ENCODE assay signal across 11 cellular contexts in genomic region chr1:1567152-1567830, GRCh38. TPM values are rescaled to one million over a fixed set of nuclear protein-coding genes. Genes with fewer than 3 reads are reported as not detected.
DNase-seq lines count a peak whose midpoint lies in the region; ATAC-seq, FAIRE-seq and TF ChIP-seq lines count a peak whose summit lies in the region.
"Had no signal": no experiment of that assay in that cellular context is flagged by ENCODE, and none has a peak within 500 bp of the region (broad histone marks: within the 10 kb centered on the region; RNA-seq: fewer than 3 reads in every experiment).

No MANE protein-coding gene starts in this region.

- CTCF ChIA-PET in activated CD4-positive, alpha-beta T cell treated with anti-CD3 and anti-CD28 coated beads for 36 hours (lab: Charles Lee), result no interaction called here
- CTCF ChIA-PET in HepG2 (lab: Yijun Ruan, JAX; ENCODE audit: low intra/inter-chr PET ratio, low total read pairs), result no interaction called here

- no peak overlapping the region for H3K4me3 ChIP-seq in endodermal cell (ENCODE audit: low read length)
- H3K4me3 ChIP-seq in skeletal muscle satellite cell (ENCODE audit: low read length), result peak overlapping the region; percentile 18
- no peak overlapping the region for H3K4me3 ChIP-seq in HepG2 (replicated peaks in 1 of 3; ENCODE audit: insufficient read depth in 1 of 3, low read depth in 2 of 3, low read length in 3 of 3)
- H3K4me3 ChIP-seq: hepatocyte, lung had no signal

- H4K20me1 ChIP-seq in HepG2 (ENCODE audit: insufficient read depth, low read length), result peaks cover 29% of the 10 kb centered on the region

- H3K4me2 ChIP-seq in skeletal muscle satellite cell (ENCODE audit: low read length) (peak overlapping the region; percentile 67), HepG2 (ENCODE audit: low read depth, low read length) (no peak overlapping the region)
- H3K4me2 ChIP-seq: hepatocyte had no signal

- no peak overlapping the region for H3K27ac ChIP-seq in endodermal cell (ENCODE audit: low read depth, low read length)
- H3K27ac ChIP-seq in HepG2 (ENCODE audit: extremely low read length, insufficient read depth, low read length), result no peak overlapping the region
- H3K27ac ChIP-seq: 22Rv1, hepatocyte had no signal

- H3K79me2 ChIP-seq in HepG2 (ENCODE audit: insufficient read depth, low read length), result peaks cover 70% of the 10 kb centered on the region

- no peak for TF ChIP-seq EP300 in HepG2 (IDR thresholded peaks at IDR 0.05; ENCODE audit: low read depth in 2 of 2, low read length in 2 of 2)
- no peak for TF ChIP-seq EP300 in HepG2 (CRISPR knock-in tag; IDR thresholded peaks at IDR 0.05; ENCODE audit: borderline replicate concordance)

- 92 to 97% methylated on average over 23 to 26 of the region's 26 CpGs for WGBS in endodermal cell (ENCODE audit: insufficient coverage in 1 of 2, insufficient read length in 1 of 2), 2 experiments
- WGBS in HepG2 (ENCODE audit: low lambda C conversion rate), result 90% methylated on average over 26 of the region's 26 CpGs

- TF ChIP-seq RAD21 in HepG2 (CRISPR knock-in tag; IDR thresholded peaks at IDR 0.05), result no peak

- no peak for ATAC-seq in activated CD4-positive, alpha-beta T cell treated with anti-CD3 and anti-CD28 coated beads for 36 hours
- no peak for ATAC-seq in GM18520 (IDR thresholded peaks at IDR 0.05; ENCODE audit: unreplicated experiment)
- ATAC-seq in HepG2, result no peak

- H3K27me3 ChIP-seq in endodermal cell (ENCODE audit: control insufficient read depth, insufficient read depth, low read length, poor library complexity, severe bottlenecking) (no peaks in the 10 kb centered on the region), skeletal muscle satellite cell (ENCODE audit: control insufficient read depth, insufficient read depth, low read length) (no peaks in the 10 kb centered on the region), HepG2 (ENCODE audit: control insufficient read depth in 1 of 2, insufficient read depth in 2 of 2, low read length in 2 of 2) (no peaks in the 10 kb centered on the region)
- H3K27me3 ChIP-seq: hepatocyte had no signal

- H3K9me3 ChIP-seq in endodermal cell (ENCODE audit: control insufficient read depth, low read length) (peaks cover 6% of the 10 kb centered on the region), skeletal muscle satellite cell (replicated peaks; ENCODE audit: low read length) (no peaks in the 10 kb centered on the region), HepG2 (ENCODE audit: low read length) (no peaks in the 10 kb centered on the region)

- no peak for DNase-seq in activated CD4-positive, alpha-beta T cell treated with anti-CD3 and anti-CD28 coated beads for 36 hours
- DNase-seq in activated CD4-positive, alpha-beta T cell treated with anti-CD3 and anti-CD28 coated beads for 48 hours, result no peak
- no peak for DNase-seq in endodermal cell
- DNase-seq in HepG2 (ENCODE audit: low spot score), result no peak
- DNase-seq: activated CD4-positive, alpha-beta T cell treated with anti-CD3 and anti-CD28 coated beads, Interleukin-2, amount 50 U/mL, for 48 hours had no signal

- H3K36me3 ChIP-seq in endodermal cell (ENCODE audit: control insufficient read depth, insufficient read depth, low read length), result peaks cover 70% of the 10 kb centered on the region
- H3K36me3 ChIP-seq in skeletal muscle satellite cell (ENCODE audit: insufficient read depth, low read length), result peaks cover 43% of the 10 kb centered on the region
- peaks cover 19 to 51% of the 10 kb centered on the region in 2 experiments for H3K36me3 ChIP-seq in HepG2 (replicated peaks in 1 of 2; ENCODE audit: control insufficient read depth in 1 of 2, insufficient read depth in 2 of 2, low read length in 2 of 2)

- H3K4me3 Mint-ChIP-seq in activated CD4-positive, alpha-beta T cell treated with anti-CD3 and anti-CD28 coated beads for 36 hours, result no peak overlapping the region
- H3K4me3 Mint-ChIP-seq in endodermal cell, result no peak overlapping the region
- H3K4me3 Mint-ChIP-seq: T-helper 1 cell treated with Interleukin-12 subunit alpha and Interleukin-12 subunit beta and Interleukin-4 antibody, amounts not matched to agents 30 μg/mL and 1 μg/mL, for 36 hours had no signal

- POLR2A ChIA-PET in activated CD4-positive, alpha-beta T cell treated with anti-CD3 and anti-CD28 coated beads for 36 hours (lab: Charles Lee), result interaction anchor here (0.6 kb wide), 1 partner anchor 175 kb away, joined by 3 read pairs; no protein-coding TSS in a partner anchor
- POLR2A ChIA-PET in HepG2 (lab: Yijun Ruan, JAX), result no interaction called here

- no peak overlapping the region for H2AFZ ChIP-seq in HepG2 (ENCODE audit: low read length)
- H2AFZ ChIP-seq: hepatocyte had no signal

- no peak for FAIRE-seq in HepG2 (lab: Jason Lieb, UNC)

- peak overlapping the region; percentile 34 for H3K27ac Mint-ChIP-seq in activated CD4-positive, alpha-beta T cell treated with anti-CD3 and anti-CD28 coated beads for 36 hours
- peak overlapping the region; percentile 75 for H3K27ac Mint-ChIP-seq in endodermal cell
- H3K27ac Mint-ChIP-seq: T-helper 1 cell treated with Interleukin-12 subunit alpha and Interleukin-12 subunit beta and Interleukin-4 antibody, amounts not matched to agents 30 μg/mL and 1 μg/mL, for 36 hours had no signal

- no peak for TF ChIP-seq POLR2A in HepG2 (IDR thresholded peaks at IDR 0.05; ENCODE audit: insufficient read depth in 1 of 2, low read depth in 2 of 2, low read length in 2 of 2)

- H3K4me1 ChIP-seq in endodermal cell (ENCODE audit: control insufficient read depth, insufficient read depth, low read length) (no peaks in the 10 kb centered on the region), skeletal muscle satellite cell (ENCODE audit: control insufficient read depth, insufficient read depth, low read length) (peaks cover 15% of the 10 kb centered on the region), HepG2 (ENCODE audit: insufficient read depth, low read length) (peaks cover 10% of the 10 kb centered on the region; the same call in 1 of the 2 replicates)

- in situ Hi-C loops in HepG2 (cut with HindIII; ENCODE audit: extremely low pct_ligation_motif_present, low pct_unique_long_range_greater_than_20kb), result no loop called here

- peaks cover 61% of the 10 kb centered on the region for H3K36me3 Mint-ChIP-seq in activated CD4-positive, alpha-beta T cell treated with anti-CD3 and anti-CD28 coated beads for 36 hours (ENCODE audit: low read depth)
- H3K36me3 Mint-ChIP-seq in endodermal cell (ENCODE audit: low read depth), result peaks cover 64% of the 10 kb centered on the region

- H3K9ac ChIP-seq in endodermal cell (ENCODE audit: extremely low read depth, low read length, poor library complexity, severe bottlenecking) (no peak overlapping the region), skeletal muscle satellite cell (ENCODE audit: low read depth, low read length) (peak overlapping the region; percentile 37), HepG2 (ENCODE audit: insufficient read depth, low read depth, low read length) (no peak overlapping the region)

- H3K9me3 Mint-ChIP-seq in activated CD4-positive, alpha-beta T cell treated with anti-CD3 and anti-CD28 coated beads for 36 hours (ENCODE audit: low read depth), result no peaks in the 10 kb centered on the region
- peaks cover 1% of the 10 kb centered on the region for H3K9me3 Mint-ChIP-seq in endodermal cell
- H3K9me3 Mint-ChIP-seq: T-helper 1 cell treated with Interleukin-12 subunit alpha and Interleukin-12 subunit beta and Interleukin-4 antibody, amounts not matched to agents 30 μg/mL and 1 μg/mL, for 36 hours had no signal

- peaks cover 38% of the 10 kb centered on the region for H3K4me1 Mint-ChIP-seq in activated CD4-positive, alpha-beta T cell treated with anti-CD3 and anti-CD28 coated beads for 36 hours
- no peaks in the 10 kb centered on the region for H3K4me1 Mint-ChIP-seq in endodermal cell

- no TSS peak for BruUV-seq in HepG2 (replicated peaks; lab: Mats Ljungman, UMichigan)

- intact Hi-C loops in activated CD4-positive, alpha-beta T cell treated with anti-CD3 and anti-CD28 coated beads for 36 hours (cut with DNase I, micrococcal nuclease), result no loop called here
- intact Hi-C loops in HepG2 (cut with micrococcal nuclease; ENCODE audit: unreplicated experiment), result no loop called here

- no peaks in the 10 kb centered on the region for H3K27me3 Mint-ChIP-seq in activated CD4-positive, alpha-beta T cell treated with anti-CD3 and anti-CD28 coated beads for 36 hours
- no peaks in the 10 kb centered on the region for H3K27me3 Mint-ChIP-seq in endodermal cell (ENCODE audit: insufficient read depth)

- TF ChIP-seq CTCF in endodermal cell (conservative IDR thresholded peaks at IDR 0.05) (no peak), HepG2 (CRISPR knock-in tag; IDR thresholded peaks at IDR 0.05) (no peak)

RNA-seq across cellular contexts. Expression of gene SSU72, which starts 7.4 kb away (rescaled TPM):
- total RNA-seq in activated CD4-positive, alpha-beta T cell treated with anti-CD3 and anti-CD28 coated beads for 36 hours, result 100 to 1,000 TPM; 105 to 123 TPM
- total RNA-seq in endodermal cell (100 to 1,000 TPM; 133 to 138 TPM), HepG2 (2016; rRNA removed; fragmentation: Illumina TruSeq; extraction: Trizol) (63.5 and 67.1 TPM in 2 replicates)
- polyA plus RNA-seq in endodermal cell (2013, experiment 1 of 2), result 130 TPM
- polyA plus RNA-seq in endodermal cell (2013, experiment 2 of 2), result 116 TPM
- total RNA-seq in skeletal muscle satellite cell (2012; rRNA removed), result 47.7 and 54.0 TPM in 2 replicates
- 174 and 181 TPM in 2 replicates for total RNA-seq in HepG2 (2016; cell fraction: cytosol; rRNA removed; fragmentation: Illumina TruSeq; extraction: Trizol; ENCODE audit: low read depth)
- 55.4 and 71.0 TPM in 2 replicates for total RNA-seq in HepG2 (2016; cell fraction: insoluble cytoplasmic fraction; rRNA removed; fragmentation: Illumina TruSeq; extraction: Trizol)
- total RNA-seq in HepG2 (2016; cell fraction: membrane; rRNA removed; fragmentation: Illumina TruSeq; extraction: Trizol), result 205 and 206 TPM in 2 replicates
- total RNA-seq in HepG2 (2016; cell fraction: nucleus; rRNA removed; fragmentation: Illumina TruSeq; extraction: Trizol), result 33.8 and 37.5 TPM in 2 replicates
- polyA plus RNA-seq in HepG2 (2011; rRNA removed), result 41.7 and 42.8 TPM in 2 replicates
- 46.2 and 47.3 TPM in 2 replicates for polyA plus RNA-seq in HepG2 (2011; cell fraction: cytosol; rRNA removed)
- 54.5 and 58.4 TPM in 2 replicates for polyA plus RNA-seq in HepG2 (2011; cell fraction: nucleus; rRNA removed)
- 78.4 and 81.7 TPM in 2 replicates for polyA plus RNA-seq in HepG2 (2012)
- 402 and 408 TPM in 2 replicates for polyA plus RNA-seq in HepG2 (2016; cell fraction: cytosol; fragmentation: Illumina TruSeq; extraction: Trizol; ENCODE audit: low read depth)
- polyA plus RNA-seq in HepG2 (2016; cell fraction: insoluble cytoplasmic fraction; fragmentation: Illumina TruSeq; extraction: Trizol; ENCODE audit: low read depth), result 95.7 and 105 TPM in 2 replicates
- 348 and 359 TPM in 2 replicates for polyA plus RNA-seq in HepG2 (2016; cell fraction: membrane; fragmentation: Illumina TruSeq; extraction: Trizol; ENCODE audit: low read depth)
- polyA plus RNA-seq in HepG2 (2016; cell fraction: nucleus; fragmentation: Illumina TruSeq; extraction: Trizol; ENCODE audit: insufficient read depth, low read depth), result 88.7 and 92.0 TPM in 2 replicates
- 60.1 and 74.5 TPM in 2 replicates for polyA minus RNA-seq in HepG2 (2011; rRNA and poly(A)+ RNA removed; ENCODE audit: low replicate concordance)
- 44.8 and 47.0 TPM in 2 replicates for polyA minus RNA-seq in HepG2 (2011; cell fraction: cytosol; rRNA and poly(A)+ RNA removed)
- 35.7 and 37.5 TPM in 2 replicates for polyA minus RNA-seq in HepG2 (2011; cell fraction: nucleus; rRNA and poly(A)+ RNA removed)

RNA-seq across cellular contexts. Expression of gene TMEM240, which starts 26.9 kb away (rescaled TPM):
- total RNA-seq in activated CD4-positive, alpha-beta T cell treated with anti-CD3 and anti-CD28 coated beads for 36 hours, result under 1 TPM; 0.42 to 0.46 TPM
- total RNA-seq in endodermal cell (1 to 10 TPM; 6.4 to 6.9 TPM), HepG2 (2016; rRNA removed; fragmentation: Illumina TruSeq; extraction: Trizol) (not detected in 2 replicates)
- polyA plus RNA-seq in endodermal cell (2013, experiment 1 of 2), result 11.5 TPM
- polyA plus RNA-seq in endodermal cell (2013, experiment 2 of 2), result 8.9 TPM
- total RNA-seq in skeletal muscle satellite cell (2012; rRNA removed), result 0.51 and 2.8 TPM in 2 replicates
- total RNA-seq in HepG2 (2016; cell fraction: cytosol; rRNA removed; fragmentation: Illumina TruSeq; extraction: Trizol; ENCODE audit: low read depth), result not detected in 2 replicates
- total RNA-seq in HepG2 (2016; cell fraction: insoluble cytoplasmic fraction; rRNA removed; fragmentation: Illumina TruSeq; extraction: Trizol), result not detected in 2 replicates
- not detected in 2 replicates for total RNA-seq in HepG2 (2016; cell fraction: membrane; rRNA removed; fragmentation: Illumina TruSeq; extraction: Trizol)
- total RNA-seq in HepG2 (2016; cell fraction: nucleus; rRNA removed; fragmentation: Illumina TruSeq; extraction: Trizol), result not detected in 2 replicates
- polyA plus RNA-seq in HepG2 (2011; rRNA removed), result 0.17 and 0.21 TPM in 2 replicates
- polyA plus RNA-seq in HepG2 (2011; cell fraction: cytosol; rRNA removed), result 0.17 TPM in 1 of 2 replicates, not detected in the other
- polyA plus RNA-seq in HepG2 (2011; cell fraction: nucleus; rRNA removed), result 3.9 and 4.5 TPM in 2 replicates
- polyA plus RNA-seq in HepG2 (2012), result 0.58 and 1.1 TPM in 2 replicates
- polyA plus RNA-seq in HepG2 (2016; cell fraction: cytosol; fragmentation: Illumina TruSeq; extraction: Trizol; ENCODE audit: low read depth), result not detected in 2 replicates
- polyA plus RNA-seq in HepG2 (2016; cell fraction: insoluble cytoplasmic fraction; fragmentation: Illumina TruSeq; extraction: Trizol; ENCODE audit: low read depth), result 0.34 TPM in 1 of 2 replicates, not detected in the other
- polyA plus RNA-seq in HepG2 (2016; cell fraction: membrane; fragmentation: Illumina TruSeq; extraction: Trizol; ENCODE audit: low read depth), result not detected in 2 replicates
- 0.90 TPM in 1 of 2 replicates, not detected in the other for polyA plus RNA-seq in HepG2 (2016; cell fraction: nucleus; fragmentation: Illumina TruSeq; extraction: Trizol; ENCODE audit: insufficient read depth, low read depth)
- polyA minus RNA-seq in HepG2 (2011; rRNA and poly(A)+ RNA removed; ENCODE audit: low replicate concordance), result not detected in 2 replicates
- polyA minus RNA-seq in HepG2 (2011; cell fraction: cytosol; rRNA and poly(A)+ RNA removed), result not detected in 2 replicates
- polyA minus RNA-seq in HepG2 (2011; cell fraction: nucleus; rRNA and poly(A)+ RNA removed), result not detected in 2 replicates

RNA-seq across cellular contexts. Expression of gene FNDC10, which starts 32.6 kb away (rescaled TPM):
- 1 to 10 TPM; 1.7 to 1.9 TPM for total RNA-seq in activated CD4-positive, alpha-beta T cell treated with anti-CD3 and anti-CD28 coated beads for 36 hours
- total RNA-seq in endodermal cell, result 10 to 100 TPM; 10.4 to 10.8 TPM
- 6.0 TPM for polyA plus RNA-seq in endodermal cell (2013, experiment 1 of 2)
- 5.7 TPM for polyA plus RNA-seq in endodermal cell (2013, experiment 2 of 2)
- 2.3 and 5.0 TPM in 2 replicates for total RNA-seq in skeletal muscle satellite cell (2012; rRNA removed)
- 2.0 and 2.5 TPM in 2 replicates for total RNA-seq in HepG2 (2016; rRNA removed; fragmentation: Illumina TruSeq; extraction: Trizol)
- total RNA-seq in HepG2 (2016; cell fraction: cytosol; rRNA removed; fragmentation: Illumina TruSeq; extraction: Trizol; ENCODE audit: low read depth), result 6.6 and 6.8 TPM in 2 replicates
- 2.4 and 2.8 TPM in 2 replicates for total RNA-seq in HepG2 (2016; cell fraction: insoluble cytoplasmic fraction; rRNA removed; fragmentation: Illumina TruSeq; extraction: Trizol)
- total RNA-seq in HepG2 (2016; cell fraction: membrane; rRNA removed; fragmentation: Illumina TruSeq; extraction: Trizol), result 10.4 and 11.3 TPM in 2 replicates
- 1.1 and 1.3 TPM in 2 replicates for total RNA-seq in HepG2 (2016; cell fraction: nucleus; rRNA removed; fragmentation: Illumina TruSeq; extraction: Trizol)
- 2.2 and 3.1 TPM in 2 replicates for polyA plus RNA-seq in HepG2 (2011; rRNA removed)
- 2.6 and 5.4 TPM in 2 replicates for polyA plus RNA-seq in HepG2 (2011; cell fraction: cytosol; rRNA removed)
- polyA plus RNA-seq in HepG2 (2011; cell fraction: nucleus; rRNA removed), result 3.9 and 4.3 TPM in 2 replicates
- 4.0 and 4.3 TPM in 2 replicates for polyA plus RNA-seq in HepG2 (2012)
- 20.0 and 21.4 TPM in 2 replicates for polyA plus RNA-seq in HepG2 (2016; cell fraction: cytosol; fragmentation: Illumina TruSeq; extraction: Trizol; ENCODE audit: low read depth)
- 5.1 and 6.0 TPM in 2 replicates for polyA plus RNA-seq in HepG2 (2016; cell fraction: insoluble cytoplasmic fraction; fragmentation: Illumina TruSeq; extraction: Trizol; ENCODE audit: low read depth)
- 21.7 and 28.5 TPM in 2 replicates for polyA plus RNA-seq in HepG2 (2016; cell fraction: membrane; fragmentation: Illumina TruSeq; extraction: Trizol; ENCODE audit: low read depth)
- 4.3 and 4.8 TPM in 2 replicates for polyA plus RNA-seq in HepG2 (2016; cell fraction: nucleus; fragmentation: Illumina TruSeq; extraction: Trizol; ENCODE audit: insufficient read depth, low read depth)
- polyA minus RNA-seq in HepG2 (2011; rRNA and poly(A)+ RNA removed; ENCODE audit: low replicate concordance), result 4.9 TPM in 1 of 2 replicates, not detected in the other
- polyA minus RNA-seq in HepG2 (2011; cell fraction: cytosol; rRNA and poly(A)+ RNA removed), result 4.0 and 4.4 TPM in 2 replicates
- 0.64 and 1.1 TPM in 2 replicates for polyA minus RNA-seq in HepG2 (2011; cell fraction: nucleus; rRNA and poly(A)+ RNA removed)

RNA-seq across cellular contexts. Expression of gene MIB2, which starts 48.0 kb away (rescaled TPM):
- total RNA-seq in activated CD4-positive, alpha-beta T cell treated with anti-CD3 and anti-CD28 coated beads for 36 hours, result 10 to 100 TPM; 37.1 TPM
- total RNA-seq in endodermal cell, result 10 to 100 TPM; 77.4 to 97.9 TPM
- 46.2 TPM for polyA plus RNA-seq in endodermal cell (2013, experiment 1 of 2)
- polyA plus RNA-seq in endodermal cell (2013, experiment 2 of 2), result 42.1 TPM
- 26.9 and 29.4 TPM in 2 replicates for total RNA-seq in skeletal muscle satellite cell (2012; rRNA removed)
- total RNA-seq in HepG2 (2016; rRNA removed; fragmentation: Illumina TruSeq; extraction: Trizol), result 10.3 and 30.4 TPM in 2 replicates
- 16.4 and 16.7 TPM in 2 replicates for total RNA-seq in HepG2 (2016; cell fraction: cytosol; rRNA removed; fragmentation: Illumina TruSeq; extraction: Trizol; ENCODE audit: low read depth)
- 9.2 and 32.3 TPM in 2 replicates for total RNA-seq in HepG2 (2016; cell fraction: insoluble cytoplasmic fraction; rRNA removed; fragmentation: Illumina TruSeq; extraction: Trizol)
- total RNA-seq in HepG2 (2016; cell fraction: membrane; rRNA removed; fragmentation: Illumina TruSeq; extraction: Trizol), result 20.6 and 22.6 TPM in 2 replicates
- total RNA-seq in HepG2 (2016; cell fraction: nucleus; rRNA removed; fragmentation: Illumina TruSeq; extraction: Trizol), result 24.1 and 25.9 TPM in 2 replicates
- 19.9 and 31.3 TPM in 2 replicates for polyA plus RNA-seq in HepG2 (2011; rRNA removed)
- 12.2 and 30.4 TPM in 2 replicates for polyA plus RNA-seq in HepG2 (2011; cell fraction: cytosol; rRNA removed)
- 421 and 707 TPM in 2 replicates for polyA plus RNA-seq in HepG2 (2011; cell fraction: nucleus; rRNA removed)
- 16.8 and 35.3 TPM in 2 replicates for polyA plus RNA-seq in HepG2 (2012)
- 15.5 and 15.9 TPM in 2 replicates for polyA plus RNA-seq in HepG2 (2016; cell fraction: cytosol; fragmentation: Illumina TruSeq; extraction: Trizol; ENCODE audit: low read depth)
- 9.4 and 11.7 TPM in 2 replicates for polyA plus RNA-seq in HepG2 (2016; cell fraction: insoluble cytoplasmic fraction; fragmentation: Illumina TruSeq; extraction: Trizol; ENCODE audit: low read depth)
- 14.1 and 15.4 TPM in 2 replicates for polyA plus RNA-seq in HepG2 (2016; cell fraction: membrane; fragmentation: Illumina TruSeq; extraction: Trizol; ENCODE audit: low read depth)
- polyA plus RNA-seq in HepG2 (2016; cell fraction: nucleus; fragmentation: Illumina TruSeq; extraction: Trizol; ENCODE audit: insufficient read depth, low read depth), result 59.2 and 75.4 TPM in 2 replicates
- 24.6 and 100 TPM in 2 replicates for polyA minus RNA-seq in HepG2 (2011; rRNA and poly(A)+ RNA removed; ENCODE audit: low replicate concordance)
- 27.4 and 28.8 TPM in 2 replicates for polyA minus RNA-seq in HepG2 (2011; cell fraction: cytosol; rRNA and poly(A)+ RNA removed)
- 51.5 and 62.8 TPM in 2 replicates for polyA minus RNA-seq in HepG2 (2011; cell fraction: nucleus; rRNA and poly(A)+ RNA removed)

RNA-seq across cellular contexts. Expression of gene ATAD3A, which starts 55.3 kb away (rescaled TPM):
- 10 to 100 TPM; 39.9 to 42.9 TPM for total RNA-seq in activated CD4-positive, alpha-beta T cell treated with anti-CD3 and anti-CD28 coated beads for 36 hours
- total RNA-seq in endodermal cell, result 10 to 100 TPM; 42.8 to 47.6 TPM
- 31.3 TPM for polyA plus RNA-seq in endodermal cell (2013, experiment 1 of 2)
- polyA plus RNA-seq in endodermal cell (2013, experiment 2 of 2), result 31.1 TPM
- total RNA-seq in skeletal muscle satellite cell (2012; rRNA removed), result 47.1 and 54.8 TPM in 2 replicates
- total RNA-seq in HepG2 (2016; rRNA removed; fragmentation: Illumina TruSeq; extraction: Trizol), result 33.4 and 49.0 TPM in 2 replicates
- 18.2 and 18.9 TPM in 2 replicates for total RNA-seq in HepG2 (2016; cell fraction: cytosol; rRNA removed; fragmentation: Illumina TruSeq; extraction: Trizol; ENCODE audit: low read depth)
- 27.6 and 52.7 TPM in 2 replicates for total RNA-seq in HepG2 (2016; cell fraction: insoluble cytoplasmic fraction; rRNA removed; fragmentation: Illumina TruSeq; extraction: Trizol)
- 38.0 and 38.8 TPM in 2 replicates for total RNA-seq in HepG2 (2016; cell fraction: membrane; rRNA removed; fragmentation: Illumina TruSeq; extraction: Trizol)
- 30.1 and 34.5 TPM in 2 replicates for total RNA-seq in HepG2 (2016; cell fraction: nucleus; rRNA removed; fragmentation: Illumina TruSeq; extraction: Trizol)
- 10.6 and 15.5 TPM in 2 replicates for polyA plus RNA-seq in HepG2 (2011; rRNA removed)
- 11.1 and 18.2 TPM in 2 replicates for polyA plus RNA-seq in HepG2 (2011; cell fraction: cytosol; rRNA removed)
- 45.2 and 49.3 TPM in 2 replicates for polyA plus RNA-seq in HepG2 (2011; cell fraction: nucleus; rRNA removed)
- polyA plus RNA-seq in HepG2 (2012), result 12.6 and 17.3 TPM in 2 replicates
- 19.2 and 20.9 TPM in 2 replicates for polyA plus RNA-seq in HepG2 (2016; cell fraction: cytosol; fragmentation: Illumina TruSeq; extraction: Trizol; ENCODE audit: low read depth)
- 33.0 and 40.7 TPM in 2 replicates for polyA plus RNA-seq in HepG2 (2016; cell fraction: insoluble cytoplasmic fraction; fragmentation: Illumina TruSeq; extraction: Trizol; ENCODE audit: low read depth)
- polyA plus RNA-seq in HepG2 (2016; cell fraction: membrane; fragmentation: Illumina TruSeq; extraction: Trizol; ENCODE audit: low read depth), result 30.9 and 31.4 TPM in 2 replicates
- polyA plus RNA-seq in HepG2 (2016; cell fraction: nucleus; fragmentation: Illumina TruSeq; extraction: Trizol; ENCODE audit: insufficient read depth, low read depth), result 80.5 and 96.5 TPM in 2 replicates
- 21.9 and 37.5 TPM in 2 replicates for polyA minus RNA-seq in HepG2 (2011; rRNA and poly(A)+ RNA removed; ENCODE audit: low replicate concordance)
- 11.0 and 16.1 TPM in 2 replicates for polyA minus RNA-seq in HepG2 (2011; cell fraction: cytosol; rRNA and poly(A)+ RNA removed)
- 8.6 and 10.7 TPM in 2 replicates for polyA minus RNA-seq in HepG2 (2011; cell fraction: nucleus; rRNA and poly(A)+ RNA removed)
